8 cellular contexts compared by ENCODE assay signal in genomic region chr19:12484371-12485322, GRCh38. TPM values are rescaled to one million over a fixed set of nuclear protein-coding genes. Genes with fewer than 3 reads are reported as not detected.
DNase-seq lines count a peak whose midpoint lies in the region; ATAC-seq and TF ChIP-seq lines count a peak whose summit lies in the region.

Gene ZNF709, minus strand, starts transcription at chr19:12484816. Its CDS starts 159 bp downstream, at chr19:12484657.

- intact Hi-C loops in left ventricle myocardium superior (cut with micrococcal nuclease): no loop called here
- intact Hi-C loops in upper lobe of right lung (cut with DNase I): no loop called here

- H3K36me3 ChIP-seq in GM06990 (ENCODE audit: control insufficient read depth, insufficient read depth, low read length): no peaks in the 10 kb centered on the region
- H3K36me3 ChIP-seq in upper lobe of right lung: no peaks in the 10 kb centered on the region

- H3K27ac ChIP-seq in angular gyrus (ENCODE audit: low read depth, low read length): peak within 1 kb of the TSS; percentile 87
- H3K27ac ChIP-seq in upper lobe of right lung: peak within 1 kb of the TSS; percentile 81

- peak; percentile 93 for DNase-seq in GM06990 (ENCODE audit: extremely low read depth, insufficient read length)
- peak; percentile 60 for DNase-seq in HFF-Myc (ENCODE audit: extremely low read depth, low read depth)
- peak; percentile 94 for DNase-seq in NCI-H128 (lab: John Stamatoyannopoulos, UW; ENCODE audit: unreplicated experiment)
- DNase-seq in T-helper 1 cell: peak; percentile 72 to 85 (median 79)
- DNase-seq in left ventricle myocardium superior: peak; percentile 94
- DNase-seq in progenitor cell of endocrine pancreas (ENCODE audit: low spot score, unreplicated experiment): peak; percentile 92
- DNase-seq in upper lobe of right lung: peak; percentile 93

- H3K4me1 ChIP-seq in upper lobe of right lung: peaks cover 11% of the 10 kb centered on the region

- peaks cover 2% of the 10 kb centered on the region for H3K36me3 Mint-ChIP-seq in progenitor cell of endocrine pancreas (ENCODE audit: insufficient read depth)

- H3K27me3 ChIP-seq in GM06990 (replicated peaks; ENCODE audit: control insufficient read depth, insufficient read depth, low read length) (no peaks in the 10 kb centered on the region), upper lobe of right lung (no peaks in the 10 kb centered on the region)

- peak within 1 kb of the TSS; percentile 91 for H3K4me3 Mint-ChIP-seq in progenitor cell of endocrine pancreas (ENCODE audit: low read depth)

- H3K9me3 ChIP-seq in upper lobe of right lung: no peaks in the 10 kb centered on the region

- H3K27ac Mint-ChIP-seq in progenitor cell of endocrine pancreas: peak within 1 kb of the TSS; percentile 99

- H3K4me1 Mint-ChIP-seq in progenitor cell of endocrine pancreas (ENCODE audit: low read depth): peaks cover 22% of the 10 kb centered on the region

- ATAC-seq in left ventricle myocardium superior (peak; percentile 100), upper lobe of right lung (peak; percentile 99)

- H3K9me3 Mint-ChIP-seq in progenitor cell of endocrine pancreas (ENCODE audit: low read depth): no peaks in the 10 kb centered on the region

- H3K4me3 ChIP-seq in GM06990 (replicated peaks; ENCODE audit: low read depth, low read length): peak within 1 kb of the TSS; percentile 92
- H3K4me3 ChIP-seq in HFF-Myc (replicated peaks; ENCODE audit: low read depth, low read length): peak within 1 kb of the TSS; percentile 62
- peak within 1 kb of the TSS; percentile 97 for H3K4me3 ChIP-seq in upper lobe of right lung

- no peak for TF ChIP-seq CTCF in GM06990 (IDR thresholded peaks at IDR 0.05; ENCODE audit: insufficient read depth, low read length, poor library complexity, severe bottlenecking)
- no peak for TF ChIP-seq CTCF in HFF-Myc (IDR thresholded peaks at IDR 0.05; ENCODE audit: low read depth, low read length, missing control alignments)
- TF ChIP-seq CTCF in progenitor cell of endocrine pancreas (IDR thresholded peaks at IDR 0.05; ENCODE audit: unreplicated experiment): no peak
- TF ChIP-seq CTCF in upper lobe of right lung (IDR thresholded peaks at IDR 0.05): no peak

- H3K27me3 Mint-ChIP-seq in progenitor cell of endocrine pancreas: no peaks in the 10 kb centered on the region

RNA-seq across cellular contexts. Expression of gene ZNF709, which starts in this region (rescaled TPM):
- 1.6 TPM for total RNA-seq in left ventricle myocardium superior
- 5.8 and 9.1 TPM in 2 replicates for total RNA-seq in progenitor cell of endocrine pancreas
- total RNA-seq in upper lobe of right lung: 2.6 TPM

Comparison
In these comparisons a context has a peak if more than half of its experiments do, and no peak if none do; other contexts are left out.
1. Peak in every context shown above with its lines: DNase-seq, ATAC-seq, H3K4me3 ChIP-seq and H3K27ac ChIP-seq.